In genomic region chr2:71882949-71883472, GRCh38 we compare ENCODE assay signal across 1 cellular context.
A peak's percentile ranks its signal among the peaks of the same experiment; 100 is the strongest.
TF ChIP-seq lines count a peak whose summit lies in the region.

No MANE protein-coding gene starts in this region.

TF ChIP-seq in K562, 482 proteins besides CTCF, POLR2A, EP300 and RAD21 (continued from another document and continues in another):
- TF ChIP-seq CHAMP1 (IDR thresholded peaks at IDR 0.05) (0 out of 2 replicates have a peak, but pooled peaks have one; percentile 21), ZNF780A (CRISPR knock-in tag; IDR thresholded peaks at IDR 0.05) (no peak), ZNF512 (tag; IDR thresholded peaks at IDR 0.05) (no peak), ELF2 (CRISPR knock-in tag; IDR thresholded peaks at IDR 0.05) (no peak), RNF219 (CRISPR knock-in tag; IDR thresholded peaks at IDR 0.05) (no peak), RNF2 (IDR thresholded peaks at IDR 0.05) (peak; percentile 94), ARID3A (IDR thresholded peaks at IDR 0.05; ENCODE audit: borderline replicate concordance, low read depth, low read length) (no peak), C11orf30 (IDR thresholded peaks at IDR 0.05; ENCODE audit: low read depth) (no peak), PHTF2 (CRISPR knock-in tag; IDR thresholded peaks at IDR 0.05) (no peak), HBP1 (CRISPR knock-in tag; IDR thresholded peaks at IDR 0.05) (peak; percentile 76; the same call in 1 of the 2 replicates), NCOA2 (IDR thresholded peaks at IDR 0.05; ENCODE audit: partially characterized antibody in 2 of 2) (peak; percentile 16 to 84), SMAD1 (IDR thresholded peaks at IDR 0.05; ENCODE audit: low read depth, low read length, partially characterized antibody) (peak; percentile 98), SMARCB1 (IDR thresholded peaks at IDR 0.05; ENCODE audit: insufficient read length, low read depth) (no peak), FOXJ2 (tag; IDR thresholded peaks at IDR 0.05) (peak; percentile 98), ZC3H8 (IDR thresholded peaks at IDR 0.05) (no peak), ZBTB5 (IDR thresholded peaks at IDR 0.05) (no peak), ZNF717 (CRISPR knock-in tag; IDR thresholded peaks at IDR 0.05) (no peak), PRMT5 (CRISPR knock-in tag; IDR thresholded peaks at IDR 0.05) (no peak), ZFP1 (CRISPR knock-in tag; IDR thresholded peaks at IDR 0.05) (no peak), MBD1 (CRISPR knock-in tag; IDR thresholded peaks at IDR 0.05) (no peak), BRF1 (IDR thresholded peaks at IDR 0.05; ENCODE audit: borderline replicate concordance, extremely low read depth, insufficient read length) (no peak), SMARCA4 (IDR thresholded peaks at IDR 0.05) (peak; percentile 96), ZNF12 (CRISPR knock-in tag; IDR thresholded peaks at IDR 0.05) (no peak), ZNF280B (CRISPR knock-in tag; IDR thresholded peaks at IDR 0.05) (no peak), RAD51 (IDR thresholded peaks at IDR 0.05; ENCODE audit: borderline replicate concordance, low read depth) (no peak), ZBTB40 (IDR thresholded peaks at IDR 0.05) (peak; percentile 79), ZBTB40 (CRISPR knock-in tag; IDR thresholded peaks at IDR 0.05) (no peak), KDM2B (CRISPR knock-in tag; IDR thresholded peaks at IDR 0.05) (no peak), MAX (CRISPR knock-in tag; IDR thresholded peaks at IDR 0.05) (0 out of 2 replicates have a peak, but pooled peaks have one; percentile 40), TEAD1 (CRISPR knock-in tag; IDR thresholded peaks at IDR 0.05) (peak in 1 of 2 experiments; percentile 79; a peak in 1 of 4 replicates), ZNF644 (tag; IDR thresholded peaks at IDR 0.05; ENCODE audit: low read depth) (peak; percentile 96), ZNF79 (CRISPR knock-in tag; IDR thresholded peaks at IDR 0.05; ENCODE audit: low read depth) (0 out of 2 replicates have a peak, but pooled peaks have one; percentile 12)
